Comparison of ENCODE assay signal across 29 cellular contexts in the genomic region with DNA sequence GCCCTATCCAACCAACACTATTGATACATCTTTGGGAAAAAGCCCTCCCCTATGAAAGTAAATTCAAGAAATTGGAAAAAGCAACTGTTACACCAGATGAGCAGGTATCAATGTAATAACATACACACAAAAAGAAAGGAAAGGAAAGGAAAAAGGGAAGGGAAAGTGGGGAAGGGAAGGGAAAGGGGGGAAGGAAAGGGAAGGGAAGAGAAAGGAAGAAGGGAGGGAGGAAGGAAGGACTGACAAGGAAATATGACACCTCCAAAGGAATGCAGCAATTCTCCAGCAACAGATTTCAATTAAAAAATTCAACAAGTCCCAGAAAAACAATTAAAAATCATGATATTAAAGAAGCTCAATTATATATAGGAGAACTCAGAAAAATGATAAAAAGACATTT.
"Had no signal": no experiment of that assay in that cellular context is flagged by ENCODE, and none has a peak within 500 bp of the region (broad histone marks: within the 10 kb centered on the region; RNA-seq: fewer than 3 reads in every experiment).

No MANE protein-coding gene starts in this region.

- DNase-seq: colonic mucosa; cortex of kidney; dermis blood vessel endothelial cell; dorsolateral prefrontal cortex; effector CD4-positive, alpha-beta T cell; effector CD8-positive, alpha-beta T cell; effector memory CD4-positive, alpha-beta T cell; effector memory CD8-positive, alpha-beta T cell; endodermal cell; erythroblast; esophagus squamous epithelium; foreskin fibroblast; foreskin keratinocyte; foreskin melanocyte; gastrocnemius medialis; glutamatergic neuron; head of caudate nucleus; heart left ventricle; heart right ventricle had no signal

- H3K4me1 ChIP-seq: colonic mucosa, esophagus muscularis mucosa, esophagus squamous epithelium, foreskin keratinocyte, gastrocnemius medialis, gastroesophageal sphincter, heart left ventricle, heart right ventricle had no signal

- H3K4me3 ChIP-seq: colonic mucosa, coronary artery, dorsolateral prefrontal cortex, esophagus muscularis mucosa, esophagus squamous epithelium, gastrocnemius medialis, gastroesophageal sphincter, heart left ventricle, heart right ventricle had no signal

- H3K27me3 Mint-ChIP-seq: dendritic cell treated with granulocyte-macrophage colony-stimulating factor and Interleukin-4, amounts not matched to agents 40 ng/mL and 50 ng/mL, for 4 days had no signal

- ATAC-seq: effector memory CD8-positive, alpha-beta T cell; esophagus mucosa; foreskin keratinocyte; gastrocnemius medialis; gastroesophageal sphincter; heart left ventricle; heart right ventricle had no signal

- H3K4me3 Mint-ChIP-seq: dendritic cell treated with granulocyte-macrophage colony-stimulating factor and Interleukin-4, amounts not matched to agents 40 ng/mL and 50 ng/mL, for 4 days; effector memory CD8-positive, alpha-beta T cell; endodermal cell had no signal

- H3K4me1 Mint-ChIP-seq: endodermal cell had no signal

- H3K36me3 ChIP-seq: colonic mucosa, esophagus muscularis mucosa, esophagus squamous epithelium, gastrocnemius medialis, gastroesophageal sphincter, heart left ventricle, heart right ventricle had no signal

- H3K27me3 ChIP-seq: colonic mucosa, esophagus muscularis mucosa, esophagus squamous epithelium, foreskin keratinocyte, gastrocnemius medialis, gastroesophageal sphincter, heart right ventricle had no signal

- H3K27ac ChIP-seq: colonic mucosa, coronary artery, dorsolateral prefrontal cortex, epithelial cell of prostate, esophagus muscularis mucosa, esophagus squamous epithelium, foreskin keratinocyte, gastrocnemius medialis, gastroesophageal sphincter, heart left ventricle, heart right ventricle had no signal

- H3K27ac Mint-ChIP-seq: dendritic cell treated with granulocyte-macrophage colony-stimulating factor and Interleukin-4, amounts not matched to agents 40 ng/mL and 50 ng/mL, for 4 days; effector memory CD8-positive, alpha-beta T cell; endodermal cell had no signal

- H3K9me3 ChIP-seq: colonic mucosa, esophagus muscularis mucosa, gastrocnemius medialis had no signal

- FAIRE-seq: colon, endometrium, endothelial cell of umbilical vein, frontal cortex had no signal
